ENCODE assay signal across 14 cellular contexts in the genomic region with DNA sequence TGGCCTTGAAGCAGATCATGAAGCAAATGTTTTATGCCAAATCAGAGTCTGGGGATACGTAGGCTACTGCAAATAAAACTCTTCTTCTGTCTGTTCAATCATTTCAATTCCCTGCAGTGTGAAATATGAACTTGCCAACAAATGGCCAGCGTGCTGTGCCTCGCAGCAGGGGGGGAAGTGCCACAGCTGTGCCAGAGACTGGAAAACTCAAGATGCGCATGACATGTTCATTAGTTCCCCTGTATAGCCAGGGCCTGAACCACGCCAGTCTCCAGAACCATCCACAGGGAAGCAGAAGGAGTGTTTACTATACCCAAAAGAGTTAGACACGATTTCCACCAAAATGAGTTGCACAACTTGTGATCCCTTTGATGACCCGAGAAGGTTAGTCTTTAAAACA.
DNase-seq lines count a peak whose midpoint lies in the region; ATAC-seq and TF ChIP-seq lines count a peak whose summit lies in the region.
"Had no signal": no experiment of that assay in that cellular context is flagged by ENCODE, and none has a peak within 500 bp of the region (broad histone marks: within the 10 kb centered on the region; RNA-seq: fewer than 3 reads in every experiment).

No MANE protein-coding gene starts in this region.

- H3K9me3 ChIP-seq in left ventricle myocardium inferior (replicated peaks): no peaks in the 10 kb centered on the region
- no peaks in the 10 kb centered on the region for H3K9me3 ChIP-seq in testis
- H3K9me3 ChIP-seq: esophagus squamous epithelium had no signal

- H3K27ac Mint-ChIP-seq in stimulated activated naive CD8-positive, alpha-beta T cell treated with anti-CD3 and anti-CD28 coated beads, Interleukin-15, amount 100 ng/mL, for 72 hours: no peak overlapping the region
- H3K27ac Mint-ChIP-seq: activated T-helper 17 cell treated with anti-CD3 and anti-CD28 coated beads, Interleukin-2, amount 50 U/mL, for 72 hours; stimulated activated naive CD8-positive, alpha-beta T cell treated with anti-CD3 and anti-CD28 coated beads, Interleukin-15, Interleukin-2, amounts not matched to agents 100 ng/mL and 50 ng/mL, for 24 hours had no signal

- TF ChIP-seq CTCF in left ventricle myocardium inferior (IDR thresholded peaks at IDR 0.05; ENCODE audit: borderline replicate concordance) (no peak), testis (IDR thresholded peaks at IDR 0.05) (no peak)

- H3K27me3 Mint-ChIP-seq in stimulated activated naive CD8-positive, alpha-beta T cell treated with anti-CD3 and anti-CD28 coated beads, Interleukin-15, amount 100 ng/mL, for 72 hours: no peaks in the 10 kb centered on the region

- ATAC-seq in GM18870 (IDR thresholded peaks at IDR 0.05; ENCODE audit: unreplicated experiment): no peak
- ATAC-seq in stimulated activated naive CD8-positive, alpha-beta T cell treated with anti-CD3 and anti-CD28 coated beads, Interleukin-15, Interleukin-2, amounts not matched to agents 100 U/mL and 50 U/mL, for 24 hours: no peak
- no peak for ATAC-seq in stimulated activated naive CD8-positive, alpha-beta T cell treated with anti-CD3 and anti-CD28 coated beads, Interleukin-15, amount 100 ng/mL, for 72 hours
- ATAC-seq: activated T-helper 17 cell treated with anti-CD3 and anti-CD28 coated beads, Interleukin-2, amount 50 U/mL, for 72 hours had no signal

- H3K4me1 ChIP-seq in left ventricle myocardium inferior: peaks cover 34% of the 10 kb centered on the region
- H3K4me1 ChIP-seq in testis: peaks cover 5% of the 10 kb centered on the region

- no peak overlapping the region for H3K4me3 Mint-ChIP-seq in stimulated activated naive CD8-positive, alpha-beta T cell treated with anti-CD3 and anti-CD28 coated beads, Interleukin-15, amount 100 ng/mL, for 72 hours
- H3K4me3 Mint-ChIP-seq: activated T-helper 17 cell treated with anti-CD3 and anti-CD28 coated beads, Interleukin-2, amount 50 U/mL, for 72 hours; stimulated activated naive CD8-positive, alpha-beta T cell treated with anti-CD3 and anti-CD28 coated beads, Interleukin-15, Interleukin-2, amounts not matched to agents 100 ng/mL and 50 ng/mL, for 24 hours had no signal

- intact Hi-C loops in left ventricle myocardium inferior (cut with micrococcal nuclease): no loop called here
- intact Hi-C loops in testis (cut with DNase I; ENCODE audit: low total_unique reads): no loop called here

- H3K27me3 ChIP-seq in left ventricle myocardium inferior (ENCODE audit: low read depth) (no peaks in the 10 kb centered on the region), testis (no peaks in the 10 kb centered on the region)
- H3K27me3 ChIP-seq: esophagus squamous epithelium had no signal

- no peak for TF ChIP-seq POLR2A in testis (IDR thresholded peaks at IDR 0.05)

- 41 to 46% methylated on average over 7 of the region's 7 CpGs for WGBS in testis, 2 donors

- DNase-seq in NCI-H748 (lab: John Stamatoyannopoulos, UW; ENCODE audit: unreplicated experiment) (peak; percentile 5), NCI-H748 treated with DMSO at 0.1 percent for 48 hours (lab: John Stamatoyannopoulos, UW) (no peak), SHP77 treated with DMSO at 0.1 percent for 48 hours (lab: John Stamatoyannopoulos, UW) (peak; percentile 16), left ventricle myocardium inferior (no peak), testis (peak; percentile 18)
- no peak for DNase-seq in stimulated activated naive CD8-positive, alpha-beta T cell treated with anti-CD3 and anti-CD28 coated beads, Interleukin-15, Interleukin-2, amounts not matched to agents 100 U/mL and 50 U/mL, for 24 hours
- no peak for DNase-seq in stimulated activated naive CD8-positive, alpha-beta T cell treated with anti-CD3 and anti-CD28 coated beads, Interleukin-15, amount 100 ng/mL, for 72 hours
- DNase-seq: activated CD4-positive, CD25-positive, alpha-beta regulatory T cell; DND-41; esophagus squamous epithelium; NCI-H1048 had no signal

- peaks cover 6% of the 10 kb centered on the region for H3K4me1 Mint-ChIP-seq in stimulated activated naive CD8-positive, alpha-beta T cell treated with anti-CD3 and anti-CD28 coated beads, Interleukin-15, amount 100 ng/mL, for 72 hours
- H3K4me1 Mint-ChIP-seq: activated T-helper 17 cell treated with anti-CD3 and anti-CD28 coated beads, Interleukin-2, amount 50 U/mL, for 72 hours had no signal

- H3K27ac ChIP-seq in left ventricle myocardium inferior (replicated peaks) (peak overlapping the region; percentile 34), testis (no peak overlapping the region)
- H3K27ac ChIP-seq: esophagus squamous epithelium had no signal

- H3K9me3 Mint-ChIP-seq in stimulated activated naive CD8-positive, alpha-beta T cell treated with anti-CD3 and anti-CD28 coated beads, Interleukin-15, amount 100 ng/mL, for 72 hours: no peaks in the 10 kb centered on the region
- H3K9me3 Mint-ChIP-seq: activated T-helper 17 cell treated with anti-CD3 and anti-CD28 coated beads, Interleukin-2, amount 50 U/mL, for 72 hours; stimulated activated naive CD8-positive, alpha-beta T cell treated with anti-CD3 and anti-CD28 coated beads, Interleukin-15, Interleukin-2, amounts not matched to agents 100 ng/mL and 50 ng/mL, for 24 hours had no signal

- H3K4me3 ChIP-seq in left ventricle myocardium inferior (no peak overlapping the region), testis (no peak overlapping the region)
- H3K4me3 ChIP-seq: esophagus squamous epithelium had no signal

- H3K36me3 ChIP-seq in left ventricle myocardium inferior (no peaks in the 10 kb centered on the region), testis (ENCODE audit: low read depth, missing control alignments) (no peaks in the 10 kb centered on the region)
- H3K36me3 ChIP-seq: esophagus squamous epithelium had no signal

Comparison
In these comparisons a context has a peak if more than half of its experiments do, and no peak if none do; other contexts are left out.
1. DNase-seq: peak in NCI-H748 (single experiment), SHP77 treated with DMSO at 0.1 percent for 48 hours (single experiment) and testis (single experiment); none in NCI-H748 treated with DMSO at 0.1 percent for 48 hours (single experiment), left ventricle myocardium inferior (single experiment), stimulated activated naive CD8-positive, alpha-beta T cell treated with anti-CD3 and anti-CD28 coated beads, Interleukin-15, Interleukin-2, amounts not matched to agents 100 U/mL and 50 U/mL, for 24 hours (single experiment) and stimulated activated naive CD8-positive, alpha-beta T cell treated with anti-CD3 and anti-CD28 coated beads, Interleukin-15, amount 100 ng/mL, for 72 hours (0 of 2).